In genomic region chr1:1911390-1912041, GRCh38 we compare ENCODE assay signal across 1 cellular context.
TF ChIP-seq lines count a peak whose summit lies in the region.

No MANE protein-coding gene starts in this region.

TF ChIP-seq in H1, 55 proteins besides CTCF, POLR2A, EP300 and RAD21:
- no peak for TF ChIP-seq YY1 (IDR thresholded peaks at IDR 0.05; ENCODE audit: low read depth, low read length)
- TF ChIP-seq NANOG (IDR thresholded peaks at IDR 0.05; ENCODE audit: insufficient read depth, low read depth, low read length, poor library complexity, severe bottlenecking) = no peak
- no peak for TF ChIP-seq TBP (IDR thresholded peaks at IDR 0.05; ENCODE audit: low read depth, low read length)
- no peak for TF ChIP-seq FOSL1 (IDR thresholded peaks at IDR 0.05; ENCODE audit: insufficient read depth, low read depth, low read length)
- no peak for TF ChIP-seq BCL11A (IDR thresholded peaks at IDR 0.05; ENCODE audit: low read depth in 2 of 2, low read length in 2 of 2)
- TF ChIP-seq KDM1A (IDR thresholded peaks at IDR 0.05; ENCODE audit: borderline replicate concordance, low read length) = no peak
- TF ChIP-seq HDAC6 (IDR thresholded peaks at IDR 0.05; ENCODE audit: low read depth, low read length) = no peak
- TF ChIP-seq SP1 (IDR thresholded peaks at IDR 0.05; ENCODE audit: low read depth, low read length) = no peak
- no peak for TF ChIP-seq CBX5 (IDR thresholded peaks at IDR 0.05; ENCODE audit: low read depth, low read length)
- no peak for TF ChIP-seq NRF1 (IDR thresholded peaks at IDR 0.05; ENCODE audit: low read depth, low read length)
- no peak for TF ChIP-seq TCF12 (IDR thresholded peaks at IDR 0.05; ENCODE audit: low read depth, low read length)
- TF ChIP-seq BRCA1 (IDR thresholded peaks at IDR 0.05; ENCODE audit: low read depth, low read length) = no peak
- no peak for TF ChIP-seq CHD1 (IDR thresholded peaks at IDR 0.05; ENCODE audit: low read depth, low read length)
- no peak for TF ChIP-seq TEAD4 (IDR thresholded peaks at IDR 0.05; ENCODE audit: low read depth, low read length)
